ENCODE assay signal across 18 cellular contexts in genomic region chr21:35195232-35195631, GRCh38.
DNase-seq lines count a peak whose midpoint lies in the region; ATAC-seq, FAIRE-seq and TF ChIP-seq lines count a peak whose summit lies in the region.
"Had no signal": no experiment of that assay in that cellular context is flagged by ENCODE, and none has a peak within 500 bp of the region (broad histone marks: within the 10 kb centered on the region; RNA-seq: fewer than 3 reads in every experiment).

No MANE protein-coding gene starts in this region.

- no peaks in the 10 kb centered on the region for H3K27me3 ChIP-seq in K562 (ENCODE audit: control insufficient read depth in 2 of 2, insufficient read depth in 2 of 2, low read length in 2 of 2)

- H3K4me1 Mint-ChIP-seq in activated naive CD4-positive, alpha-beta T cell treated with anti-CD3 and anti-CD28 coated beads for 36 hours (ENCODE audit: low read depth): peaks cover 38% of the 10 kb centered on the region
- H3K4me1 Mint-ChIP-seq: CD14-positive monocyte had no signal

- no peaks in the 10 kb centered on the region for H3K79me2 ChIP-seq in K562 (ENCODE audit: control insufficient read depth, insufficient read depth, low read length)

- FAIRE-seq in K562 (lab: Jason Lieb, UNC): no peak
- FAIRE-seq: A549 had no signal

- peaks cover 0 to 11% of the 10 kb centered on the region in 2 experiments; a peak in 3 of 5 replicates for H3K4me1 ChIP-seq in K562 (replicated peaks in 1 of 2; ENCODE audit: control insufficient read depth in 2 of 2, insufficient read depth in 2 of 2, low read length in 2 of 2)

- H3K4me3 ChIP-seq in K562: no peak overlapping the region
- H3K4me3 ChIP-seq: A549, SK-N-MC had no signal

- H3K4me3 Mint-ChIP-seq in activated naive CD4-positive, alpha-beta T cell treated with anti-CD3 and anti-CD28 coated beads for 36 hours: no peak overlapping the region
- H3K4me3 Mint-ChIP-seq: CD14-positive monocyte, IgD-negative memory B cell had no signal

- H3K27me3 Mint-ChIP-seq in activated naive CD4-positive, alpha-beta T cell treated with anti-CD3 and anti-CD28 coated beads for 36 hours (ENCODE audit: low read depth): no peaks in the 10 kb centered on the region
- H3K27me3 Mint-ChIP-seq: IgD-negative memory B cell had no signal

- TF ChIP-seq RAD21 in K562 (CRISPR knock-in tag; conservative IDR thresholded peaks at IDR 0.05 in 1 of 2, IDR thresholded peaks at IDR 0.05 in 1 of 2): no peak

- H3K36me3 ChIP-seq in K562 (ENCODE audit: control insufficient read depth, insufficient read depth, low read length): no peaks in the 10 kb centered on the region; the same call in 2 of the 3 replicates

- H3K36me3 Mint-ChIP-seq in activated naive CD4-positive, alpha-beta T cell treated with anti-CD3 and anti-CD28 coated beads, Interleukin-2, amount 50 U/mL, for 72 hours: peaks cover 4 to 30% of the 10 kb centered on the region in 2 donors
- H3K36me3 Mint-ChIP-seq in activated naive CD4-positive, alpha-beta T cell treated with anti-CD3 and anti-CD28 coated beads for 36 hours (ENCODE audit: low read depth): no peaks in the 10 kb centered on the region
- H3K36me3 Mint-ChIP-seq: CD14-positive monocyte had no signal

- H3K9me3 ChIP-seq in K562 (replicated peaks; ENCODE audit: control insufficient read depth, insufficient read depth, low read depth, low read length): no peaks in the 10 kb centered on the region
- H3K9me3 ChIP-seq: A549 had no signal

- H3K9ac ChIP-seq in K562 (ENCODE audit: insufficient read depth in 1 of 2, low read depth in 2 of 2, low read length in 2 of 2): no peak overlapping the region

- BruUV-seq in K562 (replicated peaks; lab: Mats Ljungman, UMichigan): no TSS peak

- no peaks in the 10 kb centered on the region for H3K9me1 ChIP-seq in K562 (ENCODE audit: control insufficient read depth, insufficient read depth, low read length)

- TF ChIP-seq EP300 in K562 (IDR thresholded peaks at IDR 0.05; ENCODE audit: low read length): no peak

- TF ChIP-seq CTCF in K562 (IDR thresholded peaks at IDR 0.05 in 2 of 3, conservative IDR thresholded peaks at IDR 0.05 in 1 of 3; ENCODE audit: insufficient read depth in 2 of 3, low read depth in 1 of 3, low read length in 3 of 3): no peak

- TF ChIP-seq POLR2A in K562 (conservative IDR thresholded peaks at IDR 0.05): no peak

- H3K27ac Mint-ChIP-seq in activated naive CD4-positive, alpha-beta T cell treated with anti-CD3 and anti-CD28 coated beads, Interleukin-2, amount 50 U/mL, for 72 hours: no peak overlapping the region
- H3K27ac Mint-ChIP-seq in activated naive CD4-positive, alpha-beta T cell treated with anti-CD3 and anti-CD28 coated beads for 36 hours: no peak overlapping the region
- H3K27ac Mint-ChIP-seq: CD14-positive monocyte, IgD-negative memory B cell had no signal

- 0% methylated on average over 1 of the region's 1 CpG for WGBS in K562 (ENCODE audit: insufficient coverage, low coverage, missing lambda C conversion rate)

- no peak overlapping the region for H3K4me2 ChIP-seq in K562 (ENCODE audit: insufficient read depth, low read length)
- H3K4me2 ChIP-seq: A549 had no signal

- intact Hi-C loops in activated naive CD4-positive, alpha-beta T cell treated with anti-CD3 and anti-CD28 coated beads for 36 hours (cut with micrococcal nuclease): no loop called here
- intact Hi-C loops in K562 (cut with micrococcal nuclease): no loop called here

- CTCF ChIA-PET in activated naive CD4-positive, alpha-beta T cell treated with anti-CD3 and anti-CD28 coated beads for 36 hours (lab: Charles Lee): no interaction called here
- CTCF ChIA-PET in K562 (lab: Yijun Ruan, JAX; ENCODE audit: low intra/inter-chr PET ratio): no interaction called here

- H3K27ac ChIP-seq in K562 (ENCODE audit: extremely low read depth, low read depth, low read length): no peak overlapping the region
- H3K27ac ChIP-seq: A549, SK-N-MC had no signal

- peak; percentile 16 to 58 for ATAC-seq in activated naive CD4-positive, alpha-beta T cell treated with anti-CD3 and anti-CD28 coated beads, Interleukin-2, amount 50 U/mL, for 72 hours
- ATAC-seq in K562 (no peak), GM21381 (IDR thresholded peaks at IDR 0.05; ENCODE audit: unreplicated experiment) (no peak), HG03460 (IDR thresholded peaks at IDR 0.05; ENCODE audit: unreplicated experiment) (no peak)
- ATAC-seq: A549, Right ventricle myocardium inferior had no signal

- DNase-seq in activated naive CD4-positive, alpha-beta T cell treated with anti-CD3 and anti-CD28 coated beads, Interleukin-2, amount 50 U/mL, for 72 hours (ENCODE audit: low spot score in 2 of 2): no peak
- DNase-seq in activated naive CD4-positive, alpha-beta T cell treated with anti-CD3 and anti-CD28 coated beads for 36 hours: no peak
- DNase-seq in HT1080 (ENCODE audit: low read depth): peak; percentile 81
- DNase-seq in K562 (ENCODE audit: extremely low read depth in 1 of 4, low spot score in 3 of 4): peak in 1 of 4 experiments; percentile 41
- DNase-seq in myocyte (ENCODE audit: low read depth): peak; percentile 27
- DNase-seq in globus pallidus (ENCODE audit: low spot score): no peak
- DNase-seq: COR-L47, GF-D8, NCI-H146, NCI-H345, NCI-H526 treated with DMSO at 0.1 percent for 48 hours had no signal

- POLR2A ChIA-PET in K562 (lab: Yijun Ruan, JAX): interaction anchor here (0.9 to 1.5 kb wide), 2 partner anchors 11 to 19 kb away, joined by 4 to 9 read pairs; no protein-coding TSS in a partner anchor

- in situ Hi-C loops in K562 (cut with MboI): no loop called here

- H2AFZ ChIP-seq in K562 (ENCODE audit: low read depth, low read length): no peak overlapping the region

- peaks cover 4 to 43% of the 10 kb centered on the region in 2 donors for H3K9me3 Mint-ChIP-seq in activated naive CD4-positive, alpha-beta T cell treated with anti-CD3 and anti-CD28 coated beads, Interleukin-2, amount 50 U/mL, for 72 hours
- H3K9me3 Mint-ChIP-seq in activated naive CD4-positive, alpha-beta T cell treated with anti-CD3 and anti-CD28 coated beads for 36 hours: no peaks in the 10 kb centered on the region

- no peaks in the 10 kb centered on the region for H4K20me1 ChIP-seq in K562 (replicated peaks; ENCODE audit: control insufficient read depth, insufficient read depth, low read length)

TF ChIP-seq in K562, 482 proteins besides CTCF, POLR2A, EP300 and RAD21:
- TF ChIP-seq LCOR (CRISPR knock-in tag; IDR thresholded peaks at IDR 0.05) (no peak), POLR2AphosphoS2 (IDR thresholded peaks at IDR 0.05; ENCODE audit: low read length) (no peak), NR2F6 (CRISPR knock-in tag; IDR thresholded peaks at IDR 0.05) (no peak), XRCC5 (IDR thresholded peaks at IDR 0.05; ENCODE audit: low read depth, low read length) (no peak), ZBTB34 (CRISPR knock-in tag; IDR thresholded peaks at IDR 0.05) (no peak), HIVEP1 (CRISPR knock-in tag; IDR thresholded peaks at IDR 0.05) (no peak), ZKSCAN1 (IDR thresholded peaks at IDR 0.05; ENCODE audit: low read depth, low read length) (no peak), FOSL1 (tag; conservative IDR thresholded peaks at IDR 0.05) (peak; percentile 60), NFE2L1 (tag; IDR thresholded peaks at IDR 0.05; ENCODE audit: borderline replicate concordance, low read depth) (no peak), NFIC (IDR thresholded peaks at IDR 0.05) (0 out of 2 replicates have a peak, but pooled peaks have one; percentile 40), CCNT2 (IDR thresholded peaks at IDR 0.05; ENCODE audit: borderline replicate concordance, extremely low read depth, insufficient read length, low read depth, low read length) (no peak), CBX5 (IDR thresholded peaks at IDR 0.05; ENCODE audit: borderline replicate concordance, low read depth) (no peak)

Comparison
In these comparisons a context has a peak if more than half of its experiments do, and no peak if none do; other contexts are left out.
1. ATAC-seq: peak in activated naive CD4-positive, alpha-beta T cell treated with anti-CD3 and anti-CD28 coated beads, Interleukin-2, amount 50 U/mL, for 72 hours (2 of 2); none in K562 (single experiment), GM21381 (single experiment) and HG03460 (single experiment).
2. DNase-seq: peak in HT1080 (single experiment) and myocyte (single experiment); none in activated naive CD4-positive, alpha-beta T cell treated with anti-CD3 and anti-CD28 coated beads, Interleukin-2, amount 50 U/mL, for 72 hours (0 of 2), activated naive CD4-positive, alpha-beta T cell treated with anti-CD3 and anti-CD28 coated beads for 36 hours (single experiment) and globus pallidus (single experiment).